ENCODE assay signal across 26 cellular contexts in genomic region chr3:3743754-3744153, GRCh38.
"Had no signal": no experiment of that assay in that cellular context is flagged by ENCODE, and none has a peak within 500 bp of the region (broad histone marks: within the 10 kb centered on the region; RNA-seq: fewer than 3 reads in every experiment).

No MANE protein-coding gene starts in this region.

- FAIRE-seq: keratinocyte, pancreas, small intestine had no signal

- DNase-seq: hippocampal formation; kidney glomerular epithelial cell; left cardiac atrium; left lung; naive thymus-derived CD8-positive, alpha-beta T cell; nucleus accumbens; pancreas; posterior cingulate gyrus; retina; right cardiac atrium; sigmoid colon; small intestine; spleen; stimulated activated CD4-positive, alpha-beta T cell treated with anti-CD3 and anti-CD28 coated beads, Interleukin-4, amount 100 ng/mL, for 24 hours; stimulated activated naive CD4-positive, alpha-beta T cell treated with Interleukin-2 at 50 U/mL for 16 hours; stimulated activated naive CD8-positive, alpha-beta T cell treated with anti-CD3 and anti-CD28 coated beads, Interleukin-15, amount 100 ng/mL, for 72 hours; substantia nigra had no signal

- H3K4me1 Mint-ChIP-seq: naive thymus-derived CD8-positive, alpha-beta T cell; stimulated activated effector memory CD8-positive, alpha-beta T cell treated with anti-CD3 and anti-CD28 coated beads, Interleukin-12 subunit alpha, Interleukin-12 subunit beta, amount 100 ng/mL, for 72 hours; stimulated activated naive CD8-positive, alpha-beta T cell treated with anti-CD3 and anti-CD28 coated beads, Interleukin-15, amount 100 ng/mL, for 72 hours had no signal

- H3K27ac ChIP-seq: left lung, pancreas, prostate gland, sigmoid colon, spleen, tibial nerve, vagina had no signal

- H3K9me3 ChIP-seq: left lung, pancreas, prostate gland, sigmoid colon, spleen, tibial nerve, vagina had no signal

- H3K36me3 ChIP-seq: left lung, pancreas, prostate gland, sigmoid colon, spleen, vagina had no signal

- H3K9me3 Mint-ChIP-seq: naive thymus-derived CD8-positive, alpha-beta T cell; nephron; neural crest cell; stimulated activated effector memory CD8-positive, alpha-beta T cell treated with anti-CD3 and anti-CD28 coated beads, Interleukin-12 subunit alpha, Interleukin-12 subunit beta, amount 100 ng/mL, for 72 hours; stimulated activated naive CD8-positive, alpha-beta T cell treated with anti-CD3 and anti-CD28 coated beads, Interleukin-15, amount 100 ng/mL, for 72 hours had no signal

- H3K36me3 Mint-ChIP-seq: stimulated activated effector memory CD8-positive, alpha-beta T cell treated with anti-CD3 and anti-CD28 coated beads, Interleukin-12 subunit alpha, Interleukin-12 subunit beta, amount 100 ng/mL, for 72 hours; type B pancreatic cell had no signal

- H3K27me3 ChIP-seq: left lung, pancreas, sigmoid colon, spleen, tibial nerve, vagina had no signal

- H3K27ac Mint-ChIP-seq: naive thymus-derived CD8-positive, alpha-beta T cell; nephron; stimulated activated effector memory CD8-positive, alpha-beta T cell treated with anti-CD3 and anti-CD28 coated beads, Interleukin-12 subunit alpha, Interleukin-12 subunit beta, amount 100 ng/mL, for 72 hours; stimulated activated naive CD8-positive, alpha-beta T cell treated with anti-CD3 and anti-CD28 coated beads, Interleukin-15, amount 100 ng/mL, for 72 hours; type B pancreatic cell had no signal

- H3K4me3 Mint-ChIP-seq: naive thymus-derived CD8-positive, alpha-beta T cell; nephron; neural crest cell; stimulated activated effector memory CD8-positive, alpha-beta T cell treated with anti-CD3 and anti-CD28 coated beads, Interleukin-12 subunit alpha, Interleukin-12 subunit beta, amount 100 ng/mL, for 72 hours; stimulated activated naive CD8-positive, alpha-beta T cell treated with anti-CD3 and anti-CD28 coated beads, Interleukin-15, amount 100 ng/mL, for 72 hours; type B pancreatic cell had no signal

- H3K4me1 ChIP-seq: left lung, pancreas, prostate gland, sigmoid colon, spleen, tibial nerve, vagina had no signal

- H3K27me3 Mint-ChIP-seq: naive thymus-derived CD8-positive, alpha-beta T cell; stimulated activated naive CD8-positive, alpha-beta T cell treated with anti-CD3 and anti-CD28 coated beads, Interleukin-15, amount 100 ng/mL, for 72 hours; type B pancreatic cell had no signal

- H3K4me3 ChIP-seq: left lung, lung, pancreas, prostate gland, sigmoid colon, spleen, tibial nerve, vagina had no signal

- ATAC-seq: left cardiac atrium; left lung; naive thymus-derived CD8-positive, alpha-beta T cell; pancreas; right cardiac atrium; stimulated activated effector memory CD8-positive, alpha-beta T cell treated with anti-CD3 and anti-CD28 coated beads, Interleukin-12 subunit alpha, Interleukin-12 subunit beta, amount 100 ng/mL, for 72 hours; stimulated activated naive CD8-positive, alpha-beta T cell treated with anti-CD3 and anti-CD28 coated beads, Interleukin-15, amount 100 ng/mL, for 72 hours had no signal
